ENCODE assay signal across 8 cellular contexts in genomic region chr19:38514812-38515633, GRCh38.
DNase-seq lines count a peak whose midpoint lies in the region; ATAC-seq and TF ChIP-seq lines count a peak whose summit lies in the region.

No MANE protein-coding gene starts in this region.

- TF ChIP-seq POLR2A in transverse colon (IDR thresholded peaks at IDR 0.05), result no peak

- no peak overlapping the region for H3K4me2 ChIP-seq in trophoblast cell (ENCODE audit: low read length)

- no CpG with 5 or more reads among the region's 32 CpGs for WGBS in trophoblast cell (ENCODE audit: extremely low coverage, insufficient coverage, insufficient read length)
- 0 to 20% methylated on average over 3 to 31 of the region's 32 CpGs for WGBS in transverse colon (ENCODE audit: low coverage in 1 of 2), 2 donors

- no peak overlapping the region for H2BK12ac ChIP-seq in trophoblast cell (ENCODE audit: low read length)

- no peak overlapping the region for H3K4ac ChIP-seq in trophoblast cell (ENCODE audit: low read depth, low read length)

- H3K36me3 ChIP-seq in trophoblast cell (ENCODE audit: control insufficient read depth in 1 of 2, insufficient read depth in 2 of 2, low read length in 2 of 2) (no peaks in the 10 kb centered on the region), transverse colon (no peaks in the 10 kb centered on the region)

- H3K18ac ChIP-seq in trophoblast cell (ENCODE audit: low read length), result no peak overlapping the region

- no peak overlapping the region for H2BK120ac ChIP-seq in trophoblast cell (ENCODE audit: insufficient read depth, low read length, poor library complexity)

- no peak overlapping the region for H2AFZ ChIP-seq in trophoblast cell (ENCODE audit: insufficient read depth, low read length, poor library complexity)

- peak; percentile 73 for DNase-seq in Daoy (ENCODE audit: low read depth)
- DNase-seq in HUDEP-2 (lab: John Stamatoyannopoulos, UW; ENCODE audit: unreplicated experiment in 76 of 76), result peak in 64 of 76 experiments; percentile 18 to 74 (median 51)
- DNase-seq in RPMI8226, result peak; percentile 55
- peak; percentile 91 for DNase-seq in activated effector memory CD4-positive, alpha-beta T cell treated with anti-CD3 and anti-CD28 coated beads, Interleukin-2, amount 50 U/mL, for 16 hours
- peak; percentile 24 for DNase-seq in foreskin melanocyte
- DNase-seq in trophoblast cell, result peak; percentile 40 to 74
- peak; percentile 64 for DNase-seq in transverse colon

- H3K14ac ChIP-seq in trophoblast cell (ENCODE audit: low read length), result no peak overlapping the region

- no peak for ATAC-seq in HG03460 (IDR thresholded peaks at IDR 0.05; ENCODE audit: unreplicated experiment)

- no peaks in the 10 kb centered on the region for H3K79me1 ChIP-seq in trophoblast cell (ENCODE audit: low read length)

- H3K9me3 ChIP-seq in trophoblast cell (ENCODE audit: insufficient read depth, low read depth, low read length), result peaks cover 2% of the 10 kb centered on the region
- H3K9me3 ChIP-seq in transverse colon, result no peaks in the 10 kb centered on the region

- H4K8ac ChIP-seq in trophoblast cell (ENCODE audit: low read depth, low read length), result no peak overlapping the region

- in situ Hi-C loops in transverse colon (cut with MboI; ENCODE audit: low pct_ligation_motif_present in 1 of 4, low pct_unique_long_range_greater_than_20kb in 1 of 4, low sequenced_read_pairs in 3 of 4), result no loop called here

- no peaks in the 10 kb centered on the region for H3K79me2 ChIP-seq in trophoblast cell (ENCODE audit: control insufficient read depth, insufficient read depth, low read length, poor library complexity)

- H3K27me3 ChIP-seq in trophoblast cell (ENCODE audit: insufficient read depth, low read length) (no peaks in the 10 kb centered on the region), transverse colon (no peaks in the 10 kb centered on the region)

- intact Hi-C loops in transverse colon (cut with DNase I; ENCODE audit: low total_unique reads), result no loop called here

- H4K12ac ChIP-seq in trophoblast cell (ENCODE audit: low read depth, low read length), result peak overlapping the region; percentile 20

- H2BK5ac ChIP-seq in trophoblast cell (ENCODE audit: low read depth, low read length, poor library complexity), result no peak overlapping the region

- H3K4me3 ChIP-seq in trophoblast cell (ENCODE audit: low read depth, low read length), result no peak overlapping the region
- no peak overlapping the region for H3K4me3 ChIP-seq in transverse colon

- TF ChIP-seq EP300 in transverse colon (IDR thresholded peaks at IDR 0.05; ENCODE audit: low read depth), result no peak

- no peak overlapping the region for H3K23ac ChIP-seq in trophoblast cell (ENCODE audit: low read length)

- no peak overlapping the region for H3K27ac ChIP-seq in trophoblast cell (ENCODE audit: low read depth, low read length)
- no peak overlapping the region for H3K27ac ChIP-seq in transverse colon

- H3K9ac ChIP-seq in trophoblast cell (ENCODE audit: low read length), result no peak overlapping the region

- no peaks in the 10 kb centered on the region for H3K4me1 ChIP-seq in trophoblast cell (ENCODE audit: control insufficient read depth in 1 of 2, insufficient read depth in 2 of 2, low read length in 2 of 2)
- H3K4me1 ChIP-seq in transverse colon, result peaks cover 0 to 6% (median 4%) of the 10 kb centered on the region in 4 donors

- TF ChIP-seq CTCF in transverse colon (IDR thresholded peaks at IDR 0.05), result peak; percentile 65 to 90 (median 81)

- no peak overlapping the region for H4K91ac ChIP-seq in trophoblast cell (ENCODE audit: low read depth, low read length)

- H2AK5ac ChIP-seq in trophoblast cell (ENCODE audit: low read length), result no peak overlapping the region

Comparison
In these comparisons a context has a peak if more than half of its experiments do, and no peak if none do; other contexts are left out.
1. DNase-seq: peak in every context shown above with its lines; median percentile 91 in activated effector memory CD4-positive, alpha-beta T cell treated with anti-CD3 and anti-CD28 coated beads, Interleukin-2, amount 50 U/mL, for 16 hours; 73 in Daoy; 64 in transverse colon; 57 in trophoblast cell; 55 in RPMI8226; 51 in HUDEP-2; 24 in foreskin melanocyte.